In the genomic region with DNA sequence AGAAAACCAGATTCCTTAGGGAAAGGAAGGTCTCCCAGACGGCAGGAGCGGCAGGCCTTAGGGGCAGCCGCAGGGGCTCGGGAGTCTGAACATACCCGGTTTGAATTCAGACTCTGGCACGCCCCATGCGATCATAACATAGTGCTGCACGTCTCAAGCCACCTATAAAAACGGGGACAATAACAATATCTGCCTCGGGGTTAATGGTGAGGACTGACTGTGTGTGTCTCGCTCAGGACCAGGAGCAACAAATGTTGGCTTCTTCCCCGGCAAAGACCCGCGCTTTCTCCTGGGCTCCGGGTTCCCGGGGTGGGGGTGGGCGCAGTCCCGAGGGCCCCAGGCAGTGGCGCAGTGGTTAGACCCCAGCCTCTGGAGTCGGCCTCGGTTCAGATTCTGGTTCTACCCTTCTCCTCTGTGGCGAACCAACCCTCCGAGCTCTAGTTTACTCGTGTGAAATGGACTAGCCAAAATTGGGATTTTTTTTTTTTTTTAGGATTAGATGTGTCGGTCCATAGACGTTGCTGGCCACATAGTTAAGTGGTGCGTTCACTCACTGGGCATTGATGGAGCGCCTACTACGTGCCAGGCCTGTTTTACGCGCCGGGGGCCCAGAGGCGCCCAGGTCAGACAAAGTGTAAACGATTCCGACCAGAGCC, we compare ENCODE assay signal across 8 cellular contexts. TPM values are rescaled to one million over a fixed set of nuclear protein-coding genes. Genes with fewer than 3 reads are reported as not detected.
DNase-seq lines count a peak whose midpoint lies in the region; ATAC-seq and TF ChIP-seq lines count a peak whose summit lies in the region.

No MANE protein-coding gene starts in this region.

- H3K4me1 ChIP-seq in psoas muscle = no peaks in the 10 kb centered on the region

- DNase-seq in ELF-1 (ENCODE audit: low read depth, low spot score) = peak; percentile 87
- DNase-seq in activated T-helper 2 cell treated with anti-CD3 and anti-CD28 coated beads, Interferon-gamma antibody, Interleukin-2, Interleukin-4, amounts not matched to agents 10 μg/mL and 5 μg/mL and 100 μg/mL, durations not matched to agents 14 hours and 24 hours and 36 hours (ENCODE audit: low spot score) = no peak
- DNase-seq in left ventricle myocardium superior = no peak
- DNase-seq in psoas muscle = no peak
- DNase-seq in NCI-H187 (lab: John Stamatoyannopoulos, UW) = no peak

- no peak overlapping the region for H3K27ac Mint-ChIP-seq in activated T-helper 2 cell treated with anti-CD3 and anti-CD28 coated beads, Interferon-gamma antibody, Interleukin-2, Interleukin-4, amounts not matched to agents 10 μg/mL and 5 μg/mL and 100 μg/mL, durations not matched to agents 14 hours and 24 hours and 36 hours

- peak overlapping the region; percentile 76 for H3K4me3 ChIP-seq in psoas muscle

- H3K9me3 ChIP-seq in psoas muscle = no peaks in the 10 kb centered on the region

- H3K4me1 Mint-ChIP-seq in activated T-helper 2 cell treated with anti-CD3 and anti-CD28 coated beads, Interferon-gamma antibody, Interleukin-2, Interleukin-4, amounts not matched to agents 10 μg/mL and 5 μg/mL and 100 μg/mL, durations not matched to agents 14 hours and 24 hours and 36 hours (ENCODE audit: low read depth) = peaks cover 4% of the 10 kb centered on the region

- H3K36me3 Mint-ChIP-seq in activated T-helper 2 cell treated with anti-CD3 and anti-CD28 coated beads, Interferon-gamma antibody, Interleukin-2, Interleukin-4, amounts not matched to agents 10 μg/mL and 5 μg/mL and 100 μg/mL, durations not matched to agents 14 hours and 24 hours and 36 hours (ENCODE audit: low read depth) = no peaks in the 10 kb centered on the region

- H3K27ac ChIP-seq in psoas muscle = no peak overlapping the region

- H3K9me3 Mint-ChIP-seq in activated T-helper 2 cell treated with anti-CD3 and anti-CD28 coated beads, Interferon-gamma antibody, Interleukin-2, Interleukin-4, amounts not matched to agents 10 μg/mL and 5 μg/mL and 100 μg/mL, durations not matched to agents 14 hours and 24 hours and 36 hours = no peaks in the 10 kb centered on the region

- H3K36me3 ChIP-seq in psoas muscle (ENCODE audit: insufficient read depth in 1 of 2, low read depth in 1 of 2) = no peaks in the 10 kb centered on the region

- peak overlapping the region; percentile 73 for H3K4me3 Mint-ChIP-seq in activated T-helper 2 cell treated with anti-CD3 and anti-CD28 coated beads, Interferon-gamma antibody, Interleukin-2, Interleukin-4, amounts not matched to agents 10 μg/mL and 5 μg/mL and 100 μg/mL, durations not matched to agents 14 hours and 24 hours and 36 hours (ENCODE audit: low read depth)

- H3K27me3 Mint-ChIP-seq in activated T-helper 2 cell treated with anti-CD3 and anti-CD28 coated beads, Interferon-gamma antibody, Interleukin-2, Interleukin-4, amounts not matched to agents 10 μg/mL and 5 μg/mL and 100 μg/mL, durations not matched to agents 14 hours and 24 hours and 36 hours (ENCODE audit: low read depth) = peaks cover 74% of the 10 kb centered on the region

- H3K27me3 ChIP-seq in psoas muscle (ENCODE audit: insufficient read depth in 3 of 3, low read length in 2 of 3) = peaks cover 0 to 17% (median 2%) of the 10 kb centered on the region in 3 donors

- TF ChIP-seq CTCF in psoas muscle (IDR thresholded peaks at IDR 0.05) = no peak

- WGBS in psoas muscle, 3 donors = 22 to 29% (median 29%) methylated on average over 35 of the region's 35 CpGs

- ATAC-seq in left ventricle myocardium superior (peak; percentile 21), psoas muscle (peak in 3 of 4 donors; percentile 21 to 39 (median 23)), GM21528 (IDR thresholded peaks at IDR 0.05; ENCODE audit: low FRiP score, unreplicated experiment) (no peak), HG02610 (IDR thresholded peaks at IDR 0.05; ENCODE audit: unreplicated experiment) (no peak), HG03439 (IDR thresholded peaks at IDR 0.05; ENCODE audit: unreplicated experiment) (no peak)

- intact Hi-C loops in activated T-helper 2 cell treated with anti-CD3 and anti-CD28 coated beads, Interferon-gamma antibody, Interleukin-2, Interleukin-4, amounts not matched to agents 10 μg/mL and 5 μg/mL and 100 μg/mL, durations not matched to agents 14 hours and 24 hours and 36 hours (cut with micrococcal nuclease) = no loop called here
- intact Hi-C loops in left ventricle myocardium superior (cut with micrococcal nuclease) = no loop called here
- intact Hi-C loops in psoas muscle (cut with DNase I) = no loop called here

RNA-seq across cellular contexts. Expression of a gene that starts 1.0 kb away (rescaled TPM):
- 0.05 and 0.66 TPM in 2 replicates for total RNA-seq in activated T-helper 2 cell treated with anti-CD3 and anti-CD28 coated beads, Interferon-gamma antibody, Interleukin-2, Interleukin-4, amounts not matched to agents 10 μg/mL and 5 μg/mL and 100 μg/mL, durations not matched to agents 14 hours and 24 hours and 36 hours
- 8.3 TPM for total RNA-seq in left ventricle myocardium superior
- total RNA-seq in psoas muscle = 10 to 100 TPM in 1 of 4 donors, 1 to 10 TPM in 3; 7.6 to 14.9 (median 9.5) TPM
- 1 to 10 TPM; 3.0 to 9.8 (median 4.5) TPM for polyA plus RNA-seq in psoas muscle

Comparison
In these comparisons a context has a peak if more than half of its experiments do, and no peak if none do; other contexts are left out.
1. ATAC-seq: peak in left ventricle myocardium superior (single experiment) and psoas muscle (3 of 4); none in GM21528 (single experiment), HG02610 (single experiment) and HG03439 (single experiment).